Comparison of ENCODE assay signal across 30 cellular contexts in genomic region chr5:85843535-85843934, GRCh38.
"Had no signal": no experiment of that assay in that cellular context is flagged by ENCODE, and none has a peak within 500 bp of the region (broad histone marks: within the 10 kb centered on the region; RNA-seq: fewer than 3 reads in every experiment).

No MANE protein-coding gene starts in this region.

- H3K27ac Mint-ChIP-seq: activated CD4-positive, alpha-beta T cell treated with anti-CD3 and anti-CD28 coated beads, Interleukin-2, amount 10 ng/mL, durations not matched to agents 7 days and 5 days; activated CD8-positive, alpha-beta T cell treated with anti-CD3 and anti-CD28 coated beads, Interleukin-2, amount 10 ng/mL, durations not matched to agents 7 days and 5 days; activated naive CD4-positive, alpha-beta T cell treated with anti-CD3 and anti-CD28 coated beads, Interleukin-2, amount 50 U/mL, for 24 hours; activated naive CD8-positive, alpha-beta T cell treated with anti-CD3 and anti-CD28 coated beads, Interleukin-2, amount 10 ng/mL, durations not matched to agents 7 days and 5 days; activated T-cell treated with anti-CD3 and anti-CD28 coated beads, Interleukin-2, amount 50 U/mL, for 24 hours; activated T-helper 2 cell treated with anti-CD3 and anti-CD28 coated beads, Interferon-gamma antibody, Interleukin-2, Interleukin-4, amounts not matched to agents 10 μg/mL and 5 μg/mL and 100 μg/mL, durations not matched to agents 14 hours and 24 hours and 36 hours had no signal

- H3K36me3 ChIP-seq: ascending aorta, cardiac muscle cell, Peyer's patch, WERI-Rb-1 had no signal

- H3K27ac ChIP-seq: ascending aorta, cardiac muscle cell, Peyer's patch, WERI-Rb-1 had no signal

- H3K9me3 Mint-ChIP-seq: activated CD4-positive, alpha-beta T cell treated with anti-CD3 and anti-CD28 coated beads, Interleukin-2, amount 10 ng/mL, durations not matched to agents 7 days and 5 days; activated naive CD4-positive, alpha-beta T cell treated with anti-CD3 and anti-CD28 coated beads, Interleukin-2, amount 50 U/mL, for 24 hours; activated T-cell treated with anti-CD3 and anti-CD28 coated beads, Interleukin-2, amount 50 U/mL, for 24 hours had no signal

- H3K27me3 ChIP-seq: ascending aorta, cardiac muscle cell, Peyer's patch had no signal

- H3K4me3 ChIP-seq: ascending aorta, cardiac muscle cell, K562, Peyer's patch had no signal

- H3K36me3 Mint-ChIP-seq: activated naive CD4-positive, alpha-beta T cell treated with anti-CD3 and anti-CD28 coated beads, Interleukin-2, amount 50 U/mL, for 24 hours; activated naive CD8-positive, alpha-beta T cell treated with anti-CD3 and anti-CD28 coated beads, Interleukin-2, amount 10 ng/mL, durations not matched to agents 7 days and 5 days had no signal

- DNase-seq: activated CD4-positive, alpha-beta T cell treated with anti-CD3 and anti-CD28 coated beads, Interleukin-2, amount 10 ng/mL, durations not matched to agents 7 days and 5 days; activated CD4-positive, alpha-beta T cell treated with anti-CD3 and anti-CD28 coated beads, Interleukin-2, amount 50 U/mL, for 48 hours; activated CD8-positive, alpha-beta T cell treated with anti-CD3 and anti-CD28 coated beads, Interleukin-2, amount 10 ng/mL, durations not matched to agents 7 days and 5 days; activated gamma-delta T cell; activated naive CD4-positive, alpha-beta T cell treated with Interleukin-2 at 50 U/mL for 16 hours; activated naive CD8-positive, alpha-beta T cell treated with anti-CD3 and anti-CD28 coated beads, Interleukin-2, amount 10 ng/mL, durations not matched to agents 7 days and 5 days; activated T-cell treated with anti-CD3 and anti-CD28 coated beads, Interleukin-2, amount 50 U/mL, for 24 hours; amygdala; NCI-H1092 treated with DMSO at 0.1 percent for 48 hours; NCI-H1417; NCI-H146; NCI-H187; NCI-H2029 treated with DMSO at 0.1 percent for 48 hours; NCI-H2107; NCI-H2171; NCI-H510A; NCI-H526; NCI-H748 treated with DMSO at 0.1 percent for 48 hours; NK-92 treated with Interleukin-12 subunit alpha and Interleukin-12 subunit beta, amount 100 ng/mL, for 24 hours; PC-3; Peyer's patch; RPMI8226; SW 1271; T1000; WERI-Rb-1 had no signal

- H3K4me1 ChIP-seq: ascending aorta, Peyer's patch had no signal

- H3K27me3 Mint-ChIP-seq: activated CD4-positive, alpha-beta T cell treated with anti-CD3 and anti-CD28 coated beads, Interleukin-2, amount 10 ng/mL, durations not matched to agents 7 days and 5 days; activated naive CD4-positive, alpha-beta T cell treated with anti-CD3 and anti-CD28 coated beads, Interleukin-2, amount 50 U/mL, for 24 hours; activated naive CD8-positive, alpha-beta T cell treated with anti-CD3 and anti-CD28 coated beads, Interleukin-2, amount 10 ng/mL, durations not matched to agents 7 days and 5 days; activated T-cell treated with anti-CD3 and anti-CD28 coated beads, Interleukin-2, amount 50 U/mL, for 24 hours had no signal

- ATAC-seq: activated CD8-positive, alpha-beta T cell treated with anti-CD3 and anti-CD28 coated beads, Interleukin-2, amount 10 ng/mL, durations not matched to agents 7 days and 5 days; K562; PC-3 had no signal

- H3K4me3 Mint-ChIP-seq: activated CD4-positive, alpha-beta T cell treated with anti-CD3 and anti-CD28 coated beads, Interleukin-2, amount 10 ng/mL, durations not matched to agents 7 days and 5 days; activated CD8-positive, alpha-beta T cell treated with anti-CD3 and anti-CD28 coated beads, Interleukin-2, amount 10 ng/mL, durations not matched to agents 7 days and 5 days; activated naive CD4-positive, alpha-beta T cell treated with anti-CD3 and anti-CD28 coated beads, Interleukin-2, amount 50 U/mL, for 24 hours; activated naive CD8-positive, alpha-beta T cell treated with anti-CD3 and anti-CD28 coated beads, Interleukin-2, amount 10 ng/mL, durations not matched to agents 7 days and 5 days; activated T-cell treated with anti-CD3 and anti-CD28 coated beads, Interleukin-2, amount 50 U/mL, for 24 hours had no signal

- H3K4me1 Mint-ChIP-seq: activated CD4-positive, alpha-beta T cell treated with anti-CD3 and anti-CD28 coated beads, Interleukin-2, amount 10 ng/mL, durations not matched to agents 7 days and 5 days; activated naive CD4-positive, alpha-beta T cell treated with anti-CD3 and anti-CD28 coated beads, Interleukin-2, amount 50 U/mL, for 24 hours; activated naive CD8-positive, alpha-beta T cell treated with anti-CD3 and anti-CD28 coated beads, Interleukin-2, amount 10 ng/mL, durations not matched to agents 7 days and 5 days had no signal

- H3K9me3 ChIP-seq: ascending aorta, Peyer's patch had no signal
